16 cellular contexts compared by ENCODE assay signal in genomic region chr4:110068248-110068647, GRCh38.
DNase-seq lines count a peak whose midpoint lies in the region; ATAC-seq, FAIRE-seq and TF ChIP-seq lines count a peak whose summit lies in the region.
"Had no signal": no experiment of that assay in that cellular context is flagged by ENCODE, and none has a peak within 500 bp of the region (broad histone marks: within the 10 kb centered on the region; RNA-seq: fewer than 3 reads in every experiment).

No MANE protein-coding gene starts in this region.

- no peak overlapping the region for H2BK12ac ChIP-seq in H9 (ENCODE audit: insufficient read length, low read depth, low read length)

- CTCF ChIA-PET in naive thymus-derived CD4-positive, alpha-beta T cell (lab: Charles Lee), result no interaction called here

- no peak overlapping the region for H4K91ac ChIP-seq in H9 (ENCODE audit: insufficient read length, low read depth, low read length)

- H3K36me3 Mint-ChIP-seq in H9 (ENCODE audit: insufficient read depth in 1 of 3, low read depth in 3 of 3), result peaks cover 0 to 8% (median 2%) of the 10 kb centered on the region in 3 experiments; a peak in 3 of 7 replicates
- H3K36me3 Mint-ChIP-seq in naive thymus-derived CD4-positive, alpha-beta T cell, result peaks cover 0 to 13% (median 0%) of the 10 kb centered on the region in 5 donors
- H3K36me3 Mint-ChIP-seq: CD4-positive, alpha-beta memory T cell had no signal

- H2BK120ac ChIP-seq in H9 (ENCODE audit: low read depth, low read length, poor library complexity, severe bottlenecking), result no peak overlapping the region

- H4K20me1 ChIP-seq in H9 (ENCODE audit: control insufficient read depth, insufficient read depth, insufficient read length), result no peaks in the 10 kb centered on the region

- TF ChIP-seq CTCF in H9 (conservative IDR thresholded peaks at IDR 0.05) (no peak), right atrium auricular region (IDR thresholded peaks at IDR 0.05) (no peak)

- DNase-seq in H9 (no peak), right atrium auricular region (ENCODE audit: low spot score) (no peak), islet precursor cell (no peak), GM12892 (ENCODE audit: insufficient read length) (no peak)
- DNase-seq in naive thymus-derived CD4-positive, alpha-beta T cell, result no peak
- DNase-seq: C1 segment of cervical spinal cord; Calu3; CD4-positive, alpha-beta memory T cell; COR-L47; DMS53; DMS79 treated with DMSO at 0.1 percent for 48 hours; GF-D8; H7 had no signal

- H3K4me1 ChIP-seq in H9 (ENCODE audit: insufficient read depth, low read length) (no peaks in the 10 kb centered on the region; the same call in none of the 2 replicates), right atrium auricular region (peaks cover 0 to 12% of the 10 kb centered on the region in 2 donors)
- no peaks in the 10 kb centered on the region for H3K4me1 ChIP-seq in naive thymus-derived CD4-positive, alpha-beta T cell (ENCODE audit: control insufficient read depth in 2 of 2, insufficient read depth in 2 of 2, low read length in 2 of 2)

- peak; percentile 69 for ATAC-seq in SK-N-SH treated with all-trans-retinoic acid at 6 μM for 48 hours
- ATAC-seq in naive thymus-derived CD4-positive, alpha-beta T cell, result peak; percentile 41
- ATAC-seq: HCT116 had no signal

- H3K9me3 Mint-ChIP-seq in H9, result no peaks in the 10 kb centered on the region
- H3K9me3 Mint-ChIP-seq in naive thymus-derived CD4-positive, alpha-beta T cell, result no peaks in the 10 kb centered on the region
- H3K9me3 Mint-ChIP-seq: CD4-positive, alpha-beta memory T cell had no signal

- POLR2A ChIA-PET in naive thymus-derived CD4-positive, alpha-beta T cell (lab: Charles Lee), result no interaction called here

- no peak overlapping the region for H2AK5ac ChIP-seq in H9 (ENCODE audit: insufficient read length, low read length)

- H2BK15ac ChIP-seq in H9 (ENCODE audit: low read depth, low read length), result no peak overlapping the region

- H3K4ac ChIP-seq in H9 (ENCODE audit: low read depth, low read length), result no peak overlapping the region

- FAIRE-seq in GM12892 (lab: Jason Lieb, UNC), result no peak
- FAIRE-seq: H1 had no signal

- no peaks in the 10 kb centered on the region for H3K79me2 ChIP-seq in H9 (ENCODE audit: insufficient read depth, low read length)

- H3K27ac Mint-ChIP-seq in H9, result peak overlapping the region in 2 of 3 experiments; percentile 8 to 84; a peak in 1 of 7 replicates
- no peak overlapping the region for H3K27ac Mint-ChIP-seq in naive thymus-derived CD4-positive, alpha-beta T cell
- H3K27ac Mint-ChIP-seq: CD4-positive, alpha-beta memory T cell had no signal

- no peak overlapping the region for H3K27ac ChIP-seq in H9 (ENCODE audit: insufficient read length, low read depth, low read length)
- no peak overlapping the region for H3K27ac ChIP-seq in naive thymus-derived CD4-positive, alpha-beta T cell (ENCODE audit: low read depth, low read length)
- H3K27ac ChIP-seq in right atrium auricular region, result no peak overlapping the region

- H3K4me3 Mint-ChIP-seq in H9, result no peak overlapping the region
- no peak overlapping the region for H3K4me3 Mint-ChIP-seq in naive thymus-derived CD4-positive, alpha-beta T cell
- H3K4me3 Mint-ChIP-seq: CD4-positive, alpha-beta memory T cell had no signal

- peaks cover 9% of the 10 kb centered on the region for H3K79me1 ChIP-seq in H9 (ENCODE audit: insufficient read depth, low read depth, low read length, poor library complexity, severe bottlenecking)

- H3K27me3 Mint-ChIP-seq in H9 (ENCODE audit: low read depth), result no peaks in the 10 kb centered on the region
- H3K27me3 Mint-ChIP-seq in naive thymus-derived CD4-positive, alpha-beta T cell, result no peaks in the 10 kb centered on the region
- H3K27me3 Mint-ChIP-seq: CD4-positive, alpha-beta memory T cell had no signal

- H2BK5ac ChIP-seq in H9 (ENCODE audit: insufficient read length, low read length), result no peak overlapping the region

- H3K4me1 Mint-ChIP-seq in H9, result peaks cover 9 to 11% of the 10 kb centered on the region in 2 experiments
- H3K4me1 Mint-ChIP-seq in naive thymus-derived CD4-positive, alpha-beta T cell, result peaks cover 0 to 12% (median 0%) of the 10 kb centered on the region in 7 donors
- H3K4me1 Mint-ChIP-seq: CD4-positive, alpha-beta memory T cell had no signal

- H3T11ph ChIP-seq in H9 (ENCODE audit: low read length), result no peak overlapping the region

- H3K9me3 ChIP-seq in H9 (ENCODE audit: control insufficient read depth, low read depth, low read length) (no peaks in the 10 kb centered on the region), right atrium auricular region (no peaks in the 10 kb centered on the region)
- H3K9me3 ChIP-seq in naive thymus-derived CD4-positive, alpha-beta T cell (ENCODE audit: control insufficient read depth in 2 of 3, low read length in 3 of 3), result no peaks in the 10 kb centered on the region

- no peak overlapping the region for H3K4me3 ChIP-seq in naive thymus-derived CD4-positive, alpha-beta T cell (ENCODE audit: low read length)
- H3K4me3 ChIP-seq in right atrium auricular region, result no peak overlapping the region

- no peak overlapping the region for H4K8ac ChIP-seq in H9 (replicated peaks; ENCODE audit: insufficient read length, low read depth, low read length)

- intact Hi-C loops in naive thymus-derived CD4-positive, alpha-beta T cell (cut with micrococcal nuclease), result no loop called here

- no peak for TF ChIP-seq POLR2A in GM12892 (IDR thresholded peaks at IDR 0.05; ENCODE audit: low read depth, low read length)

- no peak overlapping the region for H3K14ac ChIP-seq in H9 (ENCODE audit: insufficient read depth, low read length)

- H3K9ac ChIP-seq in H9 (ENCODE audit: extremely low read depth, insufficient read length, low read length), result no peak overlapping the region

- H3K18ac ChIP-seq in H9 (ENCODE audit: insufficient read length, low read depth, low read length), result no peak overlapping the region

- no peak overlapping the region for H3K4me2 ChIP-seq in H9 (ENCODE audit: insufficient read depth, insufficient read length, low read length)

- H2AFZ ChIP-seq in H9 (ENCODE audit: low read length), result no peak overlapping the region

- H3K23ac ChIP-seq in H9 (ENCODE audit: insufficient read length, low read depth, low read length), result no peak overlapping the region

- H3K23me2 ChIP-seq in H9 (ENCODE audit: insufficient read length, low read depth, low read length, poor library complexity, severe bottlenecking), result no peaks in the 10 kb centered on the region

- no peak overlapping the region for H2BK20ac ChIP-seq in H9 (ENCODE audit: low read depth, low read length, poor library complexity, severe bottlenecking)

- H3K36me3 ChIP-seq in naive thymus-derived CD4-positive, alpha-beta T cell (ENCODE audit: control insufficient read depth in 2 of 3, insufficient read depth in 3 of 3, low read length in 3 of 3), result no peaks in the 10 kb centered on the region
- H3K36me3 ChIP-seq in right atrium auricular region, result no peaks in the 10 kb centered on the region

- no peak overlapping the region for H4K5ac ChIP-seq in H9 (ENCODE audit: insufficient read length, low read depth, low read length)

- H3K27me3 ChIP-seq in H9 (ENCODE audit: insufficient read depth, low read length) (no peaks in the 10 kb centered on the region; the same call in 1 of the 2 replicates), right atrium auricular region (no peaks in the 10 kb centered on the region)
- no peaks in the 10 kb centered on the region for H3K27me3 ChIP-seq in naive thymus-derived CD4-positive, alpha-beta T cell (ENCODE audit: control insufficient read depth in 2 of 2, insufficient read depth in 2 of 2, low read length in 2 of 2)

- WGBS in H9 (ENCODE audit: extremely low coverage, insufficient read length, low lambda C conversion rate), result no CpG with 5 or more reads among the region's 8 CpGs

- H3K56ac ChIP-seq in H9 (ENCODE audit: insufficient read length, low read depth, low read length), result no peak overlapping the region

TF ChIP-seq in SK-N-SH treated with all-trans-retinoic acid at 6 μM for 48 hours, 23 proteins besides CTCF, POLR2A, EP300 and RAD21:
- TF ChIP-seq GLIS3 (CRISPR knock-in tag; IDR thresholded peaks at IDR 0.05) (no peak), BACH2 (CRISPR knock-in tag; IDR thresholded peaks at IDR 0.05; ENCODE audit: borderline replicate concordance) (no peak), CREB5 (CRISPR knock-in tag; IDR thresholded peaks at IDR 0.05; ENCODE audit: low read depth) (no peak)
TF ChIP-seq in SK-N-SH treated with all-trans-retinoic acid at 6 μM for 48 hours: peak in this region for 0.

Comparison
In these comparisons a context has a peak if more than half of its experiments do, and no peak if none do; other contexts are left out.
1. H3K27ac Mint-ChIP-seq: peak in H9 (2 of 3); none in naive thymus-derived CD4-positive, alpha-beta T cell (0 of 9).